In genomic region chr21:41064325-41064724, GRCh38 we compare ENCODE assay signal across 20 cellular contexts.
DNase-seq lines count a peak whose midpoint lies in the region; ATAC-seq, FAIRE-seq and TF ChIP-seq lines count a peak whose summit lies in the region.
"Had no signal": no experiment of that assay in that cellular context is flagged by ENCODE, and none has a peak within 500 bp of the region (broad histone marks: within the 10 kb centered on the region; RNA-seq: fewer than 3 reads in every experiment).

No MANE protein-coding gene starts in this region.

- in situ Hi-C loops in mammary epithelial cell (cut with MboI; ENCODE audit: low sequenced_read_pairs in 2 of 2), result loop anchor here (10.0 to 25.0 kb wide), 3 partner anchors 600 to 927 kb away; no protein-coding TSS in a partner anchor

- H3K36me3 ChIP-seq in breast epithelium (no peaks in the 10 kb centered on the region), mammary epithelial cell (ENCODE audit: insufficient read depth, low read length) (no peaks in the 10 kb centered on the region), neural progenitor cell (no peaks in the 10 kb centered on the region)
- H3K36me3 ChIP-seq: BLaER1 had no signal

- H3K27ac Mint-ChIP-seq in MCF 10A (ENCODE audit: low read depth, unreplicated experiment) (no peak overlapping the region), neural progenitor cell (no peak overlapping the region)
- H3K27ac Mint-ChIP-seq in activated T-cell treated with anti-CD3 and anti-CD28 coated beads, Interleukin-2, amount 50 U/mL, for 72 hours, result no peak overlapping the region
- H3K27ac Mint-ChIP-seq: CD4-positive, alpha-beta memory T cell had no signal

- TF ChIP-seq POLR2A in breast epithelium (IDR thresholded peaks at IDR 0.05) (no peak), H54 (IDR thresholded peaks at IDR 0.05; ENCODE audit: low read depth, low read length) (no peak)

- no peaks in the 10 kb centered on the region for H4K20me1 ChIP-seq in mammary epithelial cell (ENCODE audit: insufficient read depth, low read length)
- H4K20me1 ChIP-seq in neural progenitor cell (ENCODE audit: low read depth), result no peaks in the 10 kb centered on the region
- H4K20me1 ChIP-seq: BLaER1 had no signal

- no peak overlapping the region for H3K4me3 Mint-ChIP-seq in MCF 10A (ENCODE audit: unreplicated experiment)
- no peak overlapping the region for H3K4me3 Mint-ChIP-seq in neural progenitor cell
- H3K4me3 Mint-ChIP-seq in activated T-cell treated with anti-CD3 and anti-CD28 coated beads, Interleukin-2, amount 50 U/mL, for 72 hours, result no peak overlapping the region
- H3K4me3 Mint-ChIP-seq: CD4-positive, alpha-beta memory T cell had no signal

- H3K36me3 Mint-ChIP-seq in MCF 10A (ENCODE audit: insufficient read depth, unreplicated experiment), result no peaks in the 10 kb centered on the region
- H3K36me3 Mint-ChIP-seq in neural progenitor cell, result no peaks in the 10 kb centered on the region
- H3K36me3 Mint-ChIP-seq in activated T-cell treated with anti-CD3 and anti-CD28 coated beads, Interleukin-2, amount 50 U/mL, for 72 hours (ENCODE audit: insufficient read depth in 2 of 2), result no peaks in the 10 kb centered on the region
- H3K36me3 Mint-ChIP-seq: CD4-positive, alpha-beta memory T cell had no signal

- FAIRE-seq in H54 (lab: Jason Lieb, UNC), result no peak
- FAIRE-seq: GM12891, GM19239, H1 had no signal

- no peaks in the 10 kb centered on the region for H3K4me1 ChIP-seq in breast epithelium
- H3K4me1 ChIP-seq in mammary epithelial cell (ENCODE audit: insufficient read depth, low read length), result peaks cover 2% of the 10 kb centered on the region
- H3K4me1 ChIP-seq in neural progenitor cell, result peaks cover 12% of the 10 kb centered on the region

- H3K9ac ChIP-seq in mammary epithelial cell (ENCODE audit: insufficient read depth, low read length), result no peak overlapping the region
- H3K9ac ChIP-seq in neural progenitor cell, result no peak overlapping the region
- H3K9ac ChIP-seq: BLaER1 had no signal

- H3K4me2 ChIP-seq in mammary epithelial cell (ENCODE audit: insufficient read depth, low read depth, low read length), result no peak overlapping the region
- no peak overlapping the region for H3K4me2 ChIP-seq in neural progenitor cell
- H3K4me2 ChIP-seq: BLaER1 had no signal

- H3K79me2 ChIP-seq in mammary epithelial cell (ENCODE audit: insufficient read depth, low read length) (no peaks in the 10 kb centered on the region), neural progenitor cell (ENCODE audit: low read depth) (no peaks in the 10 kb centered on the region)

- H2AFZ ChIP-seq in mammary epithelial cell (ENCODE audit: low read depth, low read length), result peak overlapping the region; percentile 59
- peak overlapping the region; percentile 42 for H2AFZ ChIP-seq in neural progenitor cell (replicated peaks)

- POLR2A ChIA-PET in MCF 10A (lab: Yijun Ruan, JAX), result no interaction called here

- ATAC-seq in activated T-cell treated with anti-CD3 and anti-CD28 coated beads, Interleukin-2, amount 50 U/mL, for 72 hours (replicated peaks in 1 of 2), result no peak

- DNase-seq in breast epithelium (ENCODE audit: low spot score in 2 of 2) (peak in 1 of 2 donors; percentile 33), MCF 10A (ENCODE audit: unreplicated experiment) (no peak), NCI-H446 treated with DMSO at 0.1 percent for 48 hours (lab: John Stamatoyannopoulos, UW) (peak; percentile 63), mammary epithelial cell (no peak), neural progenitor cell (ENCODE audit: low spot score) (no peak), NCI-H2196 (lab: John Stamatoyannopoulos, UW; ENCODE audit: unreplicated experiment) (no peak), H54 (ENCODE audit: insufficient read length, low spot score) (no peak)
- DNase-seq in activated T-cell treated with anti-CD3 and anti-CD28 coated beads, Interleukin-2, amount 50 U/mL, for 72 hours, result no peak
- DNase-seq: 8988T; CD4-positive, alpha-beta memory T cell; DMS153; Kasumi-1; NCI-H2081; NCI-H2171 treated with DMSO at 0.1 percent for 48 hours; OCI-M1; SIG-M5 had no signal

- H3K27me3 ChIP-seq in breast epithelium (peaks cover 0 to 16% of the 10 kb centered on the region in 2 donors), mammary epithelial cell (ENCODE audit: insufficient read depth, low read length) (no peaks in the 10 kb centered on the region), neural progenitor cell (peaks cover 5% of the 10 kb centered on the region)
- H3K27me3 ChIP-seq: BLaER1 had no signal

- WGBS in mammary epithelial cell (ENCODE audit: low coverage, missing lambda C conversion rate), result 50% methylated on average over 9 of the region's 10 CpGs

- CTCF ChIA-PET in MCF 10A (lab: Yijun Ruan, JAX) (interaction anchor here (0.6 to 1.6 kb wide), 4 partner anchors 10 to 921 kb away, joined by 3 to 5 read pairs (median 3); no protein-coding TSS in a partner anchor), mammary epithelial cell (lab: Charles Lee; ENCODE audit: low non-redundant PET) (no interaction called here)

- H3F3A ChIP-seq in neural progenitor cell (ENCODE audit: low read depth), result no peaks in the 10 kb centered on the region

- H3K27me3 Mint-ChIP-seq in MCF 10A (ENCODE audit: insufficient read depth, unreplicated experiment) (no peaks in the 10 kb centered on the region), neural progenitor cell (ENCODE audit: insufficient read depth, low read depth) (peaks cover 7% of the 10 kb centered on the region)
- H3K27me3 Mint-ChIP-seq in activated T-cell treated with anti-CD3 and anti-CD28 coated beads, Interleukin-2, amount 50 U/mL, for 72 hours (ENCODE audit: low read depth), result peaks cover 48% of the 10 kb centered on the region

- peaks cover 11% of the 10 kb centered on the region for H3K9me3 Mint-ChIP-seq in MCF 10A (ENCODE audit: unreplicated experiment)
- peaks cover 4% of the 10 kb centered on the region for H3K9me3 Mint-ChIP-seq in neural progenitor cell
- H3K9me3 Mint-ChIP-seq in activated T-cell treated with anti-CD3 and anti-CD28 coated beads, Interleukin-2, amount 50 U/mL, for 72 hours, result no peaks in the 10 kb centered on the region

- H3K4me3 ChIP-seq in breast epithelium (no peak overlapping the region), mammary epithelial cell (replicated peaks in 1 of 3; ENCODE audit: insufficient read depth in 1 of 3, low read depth in 2 of 3, low read length in 3 of 3) (no peak overlapping the region), neural progenitor cell (no peak overlapping the region)
- H3K4me3 ChIP-seq: BLaER1 had no signal

- peak overlapping the region; percentile 4 to 50 for H3K27ac ChIP-seq in breast epithelium
- H3K27ac ChIP-seq in mammary epithelial cell (ENCODE audit: insufficient read depth, low read depth, low read length), result no peak overlapping the region
- H3K27ac ChIP-seq in neural progenitor cell, result no peak overlapping the region
- H3K27ac ChIP-seq: BLaER1 had no signal

- TF ChIP-seq CTCF in breast epithelium (IDR thresholded peaks at IDR 0.05), result no peak
- TF ChIP-seq CTCF in MCF 10A (IDR thresholded peaks at IDR 0.05; ENCODE audit: unreplicated experiment), result no peak
- TF ChIP-seq CTCF in mammary epithelial cell (conservative IDR thresholded peaks at IDR 0.05 in 1 of 2, IDR thresholded peaks at IDR 0.05 in 1 of 2; ENCODE audit: extremely low read depth in 1 of 2, insufficient read depth in 1 of 2, low read depth in 1 of 2, low read length in 2 of 2), result no peak
- no peak for TF ChIP-seq CTCF in neural progenitor cell (IDR thresholded peaks at IDR 0.05)

- peaks cover 5% of the 10 kb centered on the region for H3K4me1 Mint-ChIP-seq in MCF 10A (ENCODE audit: insufficient read depth, unreplicated experiment)
- H3K4me1 Mint-ChIP-seq in neural progenitor cell, result peaks cover 15% of the 10 kb centered on the region
- H3K4me1 Mint-ChIP-seq in activated T-cell treated with anti-CD3 and anti-CD28 coated beads, Interleukin-2, amount 50 U/mL, for 72 hours (ENCODE audit: low read depth), result peaks cover 10% of the 10 kb centered on the region

- intact Hi-C loops in breast epithelium (cut with DNase I; ENCODE audit: low total_unique reads), result loop anchor here (10.0 kb wide), 1 partner anchor 920 kb away; no protein-coding TSS in a partner anchor
- intact Hi-C loops in MCF 10A (cut with micrococcal nuclease), result no loop called here
- intact Hi-C loops in mammary epithelial cell (cut with micrococcal nuclease), result loop anchor here (10.0 kb wide), 1 partner anchor 670 kb away; no protein-coding TSS in a partner anchor

- dilution Hi-C loops in mammary epithelial cell (cut with HindIII; ENCODE audit: low sequenced_read_pairs), result no loop called here

- BruUV-seq in MCF 10A (replicated peaks; lab: Mats Ljungman, UMichigan) (no TSS peak), mammary epithelial cell (replicated peaks; lab: Mats Ljungman, UMichigan) (no TSS peak)

- H3K9me3 ChIP-seq in breast epithelium, result no peaks in the 10 kb centered on the region
- no peaks in the 10 kb centered on the region for H3K9me3 ChIP-seq in mammary epithelial cell (replicated peaks; ENCODE audit: insufficient read depth, low read length)
- no peaks in the 10 kb centered on the region for H3K9me3 ChIP-seq in neural progenitor cell (ENCODE audit: low read depth)
- H3K9me3 ChIP-seq: BLaER1 had no signal

Comparison
In these comparisons a context has a peak if more than half of its experiments do, and no peak if none do; other contexts are left out.
1. H3K27ac ChIP-seq: peak in breast epithelium (2 of 2); none in mammary epithelial cell (single experiment) and neural progenitor cell (single experiment).